7 cellular contexts compared by ENCODE assay signal in genomic region chr14:80213602-80214001, GRCh38. TPM values are rescaled to one million over a fixed set of nuclear protein-coding genes. Genes with fewer than 3 reads are reported as not detected.
A peak's percentile ranks its signal among the peaks of the same experiment; 100 is the strongest.
DNase-seq lines count a peak whose midpoint lies in the region; ATAC-seq and TF ChIP-seq lines count a peak whose summit lies in the region.

No MANE protein-coding gene starts in this region.

- no peak overlapping the region for H3K9ac ChIP-seq in adipocyte (ENCODE audit: low read length)

- H3K36me3 ChIP-seq in adipocyte (ENCODE audit: control insufficient read depth, insufficient read depth, low read length, severe bottlenecking) (no peaks in the 10 kb centered on the region), left lung (no peaks in the 10 kb centered on the region)

- H3K27me3 ChIP-seq in adipocyte (replicated peaks; ENCODE audit: control insufficient read depth, insufficient read depth, low read length) (no peaks in the 10 kb centered on the region), left lung (no peaks in the 10 kb centered on the region)

- TF ChIP-seq CTCF in LNCAP (IDR thresholded peaks at IDR 0.05) (peak; percentile 65; the same call in 1 of the 2 replicates), left lung (IDR thresholded peaks at IDR 0.05) (peak in 1 of 2 donors; percentile 23)

- peak; percentile 40 for DNase-seq in ELF-1 (ENCODE audit: low read depth, low spot score)
- peak; percentile 81 for DNase-seq in adipocyte (ENCODE audit: low read depth)
- no peak for DNase-seq in left lung
- no peak for DNase-seq in activated CD8-positive, alpha-beta memory T cell treated with anti-CD3 and anti-CD28 coated beads for 24 hours

- peaks cover 46% of the 10 kb centered on the region for H3K4me1 ChIP-seq in adipocyte (ENCODE audit: control insufficient read depth, insufficient read depth, low read length)
- H3K4me1 ChIP-seq in left lung: peaks cover 0 to 3% of the 10 kb centered on the region in 2 donors

- H3K27ac ChIP-seq in left lung: no peak overlapping the region

- intact Hi-C loops in left lung (cut with DNase I): no loop called here

- H3K9me3 ChIP-seq in adipocyte (ENCODE audit: control insufficient read depth, low read length) (no peaks in the 10 kb centered on the region), left lung (no peaks in the 10 kb centered on the region)

- H3K4me3 ChIP-seq in adipocyte (ENCODE audit: low read length) (no peak overlapping the region), left lung (no peak overlapping the region)

- ATAC-seq in GM21515 (IDR thresholded peaks at IDR 0.05; ENCODE audit: unreplicated experiment) (peak; percentile 62), left lung (peak; percentile 76), HG03460 (IDR thresholded peaks at IDR 0.05; ENCODE audit: unreplicated experiment) (no peak)

RNA-seq across cellular contexts. Expression of gene DIO2, which starts 2.3 kb away (rescaled TPM):
- 1 to 10 TPM; 2.2 to 7.5 TPM for total RNA-seq in left lung

Comparison
In these comparisons a context has a peak if more than half of its experiments do, and no peak if none do; other contexts are left out.
1. DNase-seq: peak in ELF-1 (single experiment) and adipocyte (single experiment); none in left lung (0 of 2) and activated CD8-positive, alpha-beta memory T cell treated with anti-CD3 and anti-CD28 coated beads for 24 hours (single experiment).